In the genomic region with DNA sequence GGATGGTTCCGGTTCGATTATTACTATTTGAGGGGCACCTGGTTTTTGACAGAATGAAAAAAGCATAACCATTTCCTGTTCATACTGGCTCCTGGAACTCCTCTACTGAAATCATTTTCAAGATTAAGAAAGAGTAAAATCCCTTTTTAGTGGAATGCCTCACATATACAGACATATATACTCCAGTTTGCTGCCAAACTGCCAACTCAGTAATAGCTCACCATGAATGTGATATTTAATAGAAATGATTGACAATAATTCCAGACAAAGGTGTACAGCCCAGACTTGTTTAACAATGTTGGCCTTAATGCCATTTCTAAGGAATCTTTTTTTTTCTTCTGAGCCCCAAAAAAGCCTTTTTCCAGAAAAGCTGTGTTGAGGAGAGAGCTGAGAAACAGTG, we compare ENCODE assay signal across 1 cellular context.
TF ChIP-seq lines count a peak whose summit lies in the region.

No MANE protein-coding gene starts in this region.

TF ChIP-seq in WTC11, 78 proteins besides CTCF, POLR2A, EP300 and RAD21 (continued from another document):
- TF ChIP-seq, protein P1, sequence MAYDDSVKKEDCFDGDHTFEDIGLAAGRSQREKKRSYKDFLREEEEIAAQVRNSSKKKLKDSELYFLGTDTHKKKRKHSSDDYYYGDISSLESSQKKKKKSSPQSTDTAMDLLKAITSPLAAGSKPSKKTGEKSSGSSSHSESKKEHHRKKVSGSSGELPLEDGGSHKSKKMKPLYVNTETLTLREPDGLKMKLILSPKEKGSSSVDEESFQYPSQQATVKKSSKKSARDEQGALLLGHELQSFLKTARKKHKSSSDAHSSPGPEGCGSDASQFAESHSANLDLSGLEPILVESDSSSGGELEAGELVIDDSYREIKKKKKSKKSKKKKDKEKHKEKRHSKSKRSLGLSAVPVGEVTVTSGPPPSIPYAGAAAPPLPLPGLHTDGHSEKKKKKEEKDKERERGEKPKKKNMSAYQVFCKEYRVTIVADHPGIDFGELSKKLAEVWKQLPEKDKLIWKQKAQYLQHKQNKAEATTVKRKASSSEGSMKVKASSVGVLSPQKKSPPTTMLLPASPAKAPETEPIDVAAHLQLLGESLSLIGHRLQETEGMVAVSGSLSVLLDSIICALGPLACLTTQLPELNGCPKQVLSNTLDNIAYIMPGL (CRISPR knock-in tag; IDR thresholded peaks at IDR 0.05), result no peak
- TF ChIP-seq ETV6 (CRISPR knock-in tag; IDR thresholded peaks at IDR 0.05), result no peak
